In genomic region chr20:24767623-24768100, GRCh38 we compare ENCODE assay signal across 21 cellular contexts.
"Had no signal": no experiment of that assay in that cellular context is flagged by ENCODE, and none has a peak within 500 bp of the region (broad histone marks: within the 10 kb centered on the region; RNA-seq: fewer than 3 reads in every experiment).

No MANE protein-coding gene starts in this region.

- H3K36me3 Mint-ChIP-seq: activated naive CD4-positive, alpha-beta T cell treated with anti-CD3 and anti-CD28 coated beads, Interleukin-2, amount 10 ng/mL, durations not matched to agents 7 days and 5 days; brain; memory B cell; natural killer cell; stimulated activated effector memory CD8-positive, alpha-beta T cell treated with anti-CD3 and anti-CD28 coated beads, Interleukin-12 subunit alpha, Interleukin-12 subunit beta, amount 100 ng/mL, for 72 hours had no signal

- H3K4me1 Mint-ChIP-seq: activated naive CD4-positive, alpha-beta T cell treated with anti-CD3 and anti-CD28 coated beads, Interleukin-2, amount 10 ng/mL, durations not matched to agents 7 days and 5 days; activated naive CD8-positive, alpha-beta T cell treated with anti-CD3 and anti-CD28 coated beads, Interleukin-2, amount 50 U/mL, for 24 hours; activated T-helper 17 cell treated with anti-CD3 and anti-CD28 coated beads, Interleukin-2, amount 50 U/mL, for 72 hours had no signal

- H3K27ac Mint-ChIP-seq: activated CD4-positive, alpha-beta T cell treated with anti-CD3 and anti-CD28 coated beads, Interleukin-2, amount 10 ng/mL, durations not matched to agents 7 days and 5 days; activated naive CD4-positive, alpha-beta T cell treated with anti-CD3 and anti-CD28 coated beads, Interleukin-2, amount 10 ng/mL, durations not matched to agents 7 days and 5 days; activated naive CD8-positive, alpha-beta T cell treated with anti-CD3 and anti-CD28 coated beads, Interleukin-2, amount 50 U/mL, for 24 hours; activated T-helper 17 cell treated with anti-CD3 and anti-CD28 coated beads, Interleukin-2, amount 50 U/mL, for 72 hours; memory B cell; natural killer cell had no signal

- H3K4me3 Mint-ChIP-seq: activated CD4-positive, alpha-beta T cell treated with anti-CD3 and anti-CD28 coated beads, Interleukin-2, amount 10 ng/mL, durations not matched to agents 7 days and 5 days; activated naive CD4-positive, alpha-beta T cell treated with anti-CD3 and anti-CD28 coated beads, Interleukin-2, amount 10 ng/mL, durations not matched to agents 7 days and 5 days; activated naive CD8-positive, alpha-beta T cell treated with anti-CD3 and anti-CD28 coated beads, Interleukin-2, amount 50 U/mL, for 24 hours; activated T-helper 17 cell treated with anti-CD3 and anti-CD28 coated beads, Interleukin-2, amount 50 U/mL, for 72 hours; brain; memory B cell; natural killer cell; stimulated activated effector memory CD8-positive, alpha-beta T cell treated with anti-CD3 and anti-CD28 coated beads, Interleukin-12 subunit alpha, Interleukin-12 subunit beta, amount 100 ng/mL, for 72 hours had no signal

- H3K4me1 ChIP-seq: gastrocnemius medialis, parathyroid adenoma, right lobe of liver, upper lobe of right lung had no signal

- DNase-seq: activated CD4-positive, CD25-positive, alpha-beta regulatory T cell; activated naive CD4-positive, alpha-beta T cell treated with anti-CD3 and anti-CD28 coated beads, Interleukin-2, amount 10 ng/mL, durations not matched to agents 7 days and 5 days; activated naive CD8-positive, alpha-beta T cell treated with anti-CD3 and anti-CD28 coated beads, Interleukin-2, amount 50 U/mL, for 24 hours; activated T-cell treated with anti-CD3 and anti-CD28 coated beads, Interleukin-2, amount 50 U/mL, for 1 hour; anterior cingulate cortex; central memory CD4-positive, alpha-beta T cell; gastrocnemius medialis; left ventricle myocardium superior; small intestine; stimulated activated CD4-positive, alpha-beta T cell treated with anti-CD3 and anti-CD28 coated beads, Interleukin-4, amount 100 ng/mL, for 1 hour; upper lobe of right lung had no signal

- H2AFZ ChIP-seq: parathyroid adenoma had no signal

- H3K36me3 ChIP-seq: gastrocnemius medialis, neutrophil, right lobe of liver, thoracic aorta, upper lobe of right lung had no signal

- H3K9ac ChIP-seq: parathyroid adenoma had no signal

- H3K4me3 ChIP-seq: gastrocnemius medialis, right lobe of liver, thoracic aorta, upper lobe of right lung had no signal

- H3K9me3 ChIP-seq: gastrocnemius medialis, neutrophil, right lobe of liver, thoracic aorta, upper lobe of right lung had no signal

- H3K9me3 Mint-ChIP-seq: activated CD4-positive, alpha-beta T cell treated with anti-CD3 and anti-CD28 coated beads, Interleukin-2, amount 10 ng/mL, durations not matched to agents 7 days and 5 days; activated naive CD4-positive, alpha-beta T cell treated with anti-CD3 and anti-CD28 coated beads, Interleukin-2, amount 10 ng/mL, durations not matched to agents 7 days and 5 days; activated naive CD8-positive, alpha-beta T cell treated with anti-CD3 and anti-CD28 coated beads, Interleukin-2, amount 50 U/mL, for 24 hours; activated T-helper 17 cell treated with anti-CD3 and anti-CD28 coated beads, Interleukin-2, amount 50 U/mL, for 72 hours; brain; memory B cell; natural killer cell; stimulated activated effector memory CD8-positive, alpha-beta T cell treated with anti-CD3 and anti-CD28 coated beads, Interleukin-12 subunit alpha, Interleukin-12 subunit beta, amount 100 ng/mL, for 72 hours had no signal

- H3K27me3 ChIP-seq: gastrocnemius medialis, right lobe of liver, upper lobe of right lung had no signal

- H3K79me2 ChIP-seq: parathyroid adenoma had no signal

- H3K27ac ChIP-seq: gastrocnemius medialis, neutrophil, parathyroid adenoma, right lobe of liver, thoracic aorta, upper lobe of right lung had no signal
